Comparison of ENCODE assay signal across 1 cellular context in the genomic region with DNA sequence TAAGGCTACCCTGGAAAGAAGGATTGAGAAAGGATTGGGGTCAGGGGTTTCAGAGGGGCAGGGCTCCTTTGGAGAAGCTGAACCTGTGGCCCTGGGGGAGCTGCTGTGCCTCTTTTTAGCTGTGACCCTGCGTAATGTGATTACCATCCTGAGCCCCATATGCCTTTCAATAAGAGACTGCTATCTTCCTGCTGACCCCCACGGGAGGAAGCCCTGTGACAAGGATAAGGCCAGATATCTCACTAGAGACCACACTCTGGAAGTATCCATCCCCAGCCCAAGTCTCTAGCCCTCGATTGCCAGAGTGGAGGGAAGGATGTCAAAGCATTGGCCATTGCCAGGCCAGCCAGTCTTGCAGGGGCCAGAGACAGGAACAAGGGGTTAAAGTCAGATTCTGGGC.
TF ChIP-seq lines count a peak whose summit lies in the region.

No MANE protein-coding gene starts in this region.

TF ChIP-seq in H1, 55 proteins besides CTCF, POLR2A, EP300 and RAD21:
- TF ChIP-seq CHD2 (IDR thresholded peaks at IDR 0.05; ENCODE audit: low read length) (no peak), CBX8 (IDR thresholded peaks at IDR 0.05; ENCODE audit: borderline replicate concordance, low read depth, low read length) (no peak), CBX5 (IDR thresholded peaks at IDR 0.05; ENCODE audit: low read depth, low read length) (no peak), CREB1 (IDR thresholded peaks at IDR 0.05) (no peak), HDAC2 (IDR thresholded peaks at IDR 0.05; ENCODE audit: borderline replicate concordance in 1 of 2, low read depth in 2 of 2, low read length in 2 of 2) (no peak), FOSL1 (IDR thresholded peaks at IDR 0.05; ENCODE audit: insufficient read depth, low read depth, low read length) (no peak), SIN3A (conservative IDR thresholded peaks at IDR 0.05 in 1 of 2, IDR thresholded peaks at IDR 0.05 in 1 of 2; ENCODE audit: low read depth in 1 of 2, low read length in 2 of 2) (no peak), SP1 (IDR thresholded peaks at IDR 0.05; ENCODE audit: low read depth, low read length) (no peak), ZNF274 (IDR thresholded peaks at IDR 0.05; ENCODE audit: borderline replicate concordance, extremely low read depth, low read length) (no peak), KDM1A (IDR thresholded peaks at IDR 0.05; ENCODE audit: borderline replicate concordance, low read length) (no peak), JUN (IDR thresholded peaks at IDR 0.05; ENCODE audit: low read depth, low read length) (no peak), BCL11A (IDR thresholded peaks at IDR 0.05; ENCODE audit: low read depth in 2 of 2, low read length in 2 of 2) (no peak), RFX5 (IDR thresholded peaks at IDR 0.05; ENCODE audit: borderline replicate concordance, low read depth, low read length) (no peak)
